8 cellular contexts compared by ENCODE assay signal in the genomic region with DNA sequence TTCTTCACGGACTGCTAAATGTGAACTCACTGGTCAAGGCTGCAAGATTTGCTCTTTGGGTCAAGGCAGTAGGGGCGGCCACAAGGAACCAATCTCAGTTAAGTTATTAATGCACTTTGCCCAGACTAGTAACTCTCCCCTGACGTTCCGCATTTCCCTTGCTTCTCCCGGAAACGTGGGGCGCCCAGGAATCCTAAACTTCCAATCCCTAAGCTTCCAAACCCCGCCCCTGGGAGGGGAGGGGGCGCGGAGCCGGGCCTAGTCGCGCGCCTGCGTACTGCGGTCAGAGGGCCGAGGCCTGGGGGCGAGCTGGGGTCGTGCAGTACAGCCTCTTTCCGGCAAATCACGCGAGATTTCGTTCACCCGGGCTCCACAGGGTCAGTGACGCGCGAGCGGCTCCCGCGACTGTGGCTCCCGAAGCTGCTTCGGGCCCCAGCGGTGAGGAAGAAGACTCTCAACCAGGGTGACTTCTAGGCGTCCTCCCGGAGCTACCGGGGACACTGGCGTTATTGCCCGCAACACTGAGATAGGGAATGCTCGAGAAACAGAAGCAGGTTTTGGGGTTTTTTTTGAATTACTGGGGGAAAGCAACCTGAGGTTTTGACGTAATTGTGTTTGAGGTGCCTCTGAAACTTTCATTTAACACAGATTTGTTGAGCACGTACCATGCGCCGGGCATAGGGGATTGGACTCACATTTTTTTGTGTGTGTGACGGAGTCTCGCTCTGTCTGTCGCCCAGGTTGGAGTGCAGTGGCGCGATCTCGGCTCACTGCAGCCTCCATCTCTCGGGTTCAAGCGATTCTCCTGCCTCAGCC. TPM values are rescaled to one million over a fixed set of nuclear protein-coding genes. Genes with fewer than 3 reads are reported as not detected.
A peak's percentile ranks its signal among the peaks of the same experiment; 100 is the strongest.
DNase-seq lines count a peak whose midpoint lies in the region; ATAC-seq lines count a peak whose summit lies in the region.

A gene (plus strand): TSS at position 265 of the 816 bp plus-strand sequence. CDS start 7,032 bp downstream, outside the sequence.

- H3K79me1 ChIP-seq in mesendoderm (ENCODE audit: low read length) = peaks cover 2% of the 10 kb centered on the region

- H2BK5ac ChIP-seq in mesendoderm (ENCODE audit: low read length) = peak within 1 kb of the TSS; percentile 23

- H3K4me1 ChIP-seq in endocrine pancreas (ENCODE audit: control insufficient read depth, insufficient read depth, low read length) = peaks cover 6% of the 10 kb centered on the region
- H3K4me1 ChIP-seq in mesendoderm (ENCODE audit: control insufficient read depth, low read depth, low read length) = no peaks in the 10 kb centered on the region

- no peak within 1 kb of the TSS for H3K4ac ChIP-seq in mesendoderm (ENCODE audit: low read depth, low read length)

- peak within 1 kb of the TSS; percentile 86 for H3K27ac ChIP-seq in mesendoderm (ENCODE audit: low read depth, low read length)

- no peaks in the 10 kb centered on the region for H3K9me3 ChIP-seq in endocrine pancreas (ENCODE audit: control insufficient read depth, low read length)

- DNase-seq in CMK (ENCODE audit: low read depth) (peak; percentile 69), HUDEP-2 (lab: John Stamatoyannopoulos, UW; ENCODE audit: unreplicated experiment in 76 of 76) (peak in 71 of 76 experiments; percentile 7 to 82 (median 66)), NOMO-1 treated with dmso at 0.1 percent for 144 hours (lab: John Stamatoyannopoulos, UW; ENCODE audit: unreplicated experiment) (peak; percentile 83), mesendoderm (peak; percentile 99)
- DNase-seq in activated CD8-positive, alpha-beta memory T cell treated with anti-CD3 and anti-CD28 coated beads, Interleukin-2, amount 50 U/mL, for 1 hour (ENCODE audit: extremely low read depth) = peak; percentile 91
- DNase-seq in stimulated activated CD8-positive, alpha-beta memory T cell treated with anti-CD3 and anti-CD28 coated beads, Interleukin-12 subunit alpha, Interleukin-12 subunit beta, amount 100 ng/mL, for 4 hours (ENCODE audit: low read depth) = peak; percentile 77

- peak within 1 kb of the TSS; percentile 86 for H4K8ac ChIP-seq in mesendoderm (ENCODE audit: low read depth, low read length)

- H3K23ac ChIP-seq in mesendoderm (ENCODE audit: low read length) = peak within 1 kb of the TSS; percentile 45

- peak within 1 kb of the TSS; percentile 94 for H3K56ac ChIP-seq in mesendoderm (ENCODE audit: low read length)

- no peak within 1 kb of the TSS for H4K5ac ChIP-seq in mesendoderm (ENCODE audit: low read length)

- no peaks in the 10 kb centered on the region for H3K27me3 ChIP-seq in endocrine pancreas (ENCODE audit: control insufficient read depth, insufficient read depth, low read length)
- H3K27me3 ChIP-seq in mesendoderm (ENCODE audit: insufficient read depth, low read length, poor library complexity) = no peaks in the 10 kb centered on the region

- no peak within 1 kb of the TSS for H2BK120ac ChIP-seq in mesendoderm (ENCODE audit: low read depth, low read length)

- no peaks in the 10 kb centered on the region for H3K36me3 ChIP-seq in endocrine pancreas (ENCODE audit: control insufficient read depth, insufficient read depth, low read length)
- no peaks in the 10 kb centered on the region for H3K36me3 ChIP-seq in mesendoderm (ENCODE audit: control insufficient read depth, insufficient read depth, low read length)

- H3K4me3 ChIP-seq in endocrine pancreas (ENCODE audit: control insufficient read depth, insufficient read depth, low read length) (peak within 1 kb of the TSS; percentile 88), mesendoderm (ENCODE audit: low read length) (peak within 1 kb of the TSS; percentile 97)

- peak within 1 kb of the TSS; percentile 91 for H3K9ac ChIP-seq in endocrine pancreas (ENCODE audit: control insufficient read depth, insufficient read depth, low read length)
- H3K9ac ChIP-seq in mesendoderm (ENCODE audit: low read length) = peak within 1 kb of the TSS; percentile 94

- peak within 1 kb of the TSS; percentile 77 for H3K18ac ChIP-seq in mesendoderm (ENCODE audit: low read length)

- whole genome bisulfite sequencing in mesendoderm (ENCODE audit: extremely low coverage, insufficient coverage, low lambda C conversion rate) = no CpG with 5 or more reads among the region's 51 CpGs

- H3K4me2 ChIP-seq in mesendoderm (ENCODE audit: low read length) = peak within 1 kb of the TSS; percentile 64

- no peak within 1 kb of the TSS for H2BK15ac ChIP-seq in mesendoderm (replicated peaks; ENCODE audit: low read depth)

- ATAC-seq in GM21360 (IDR thresholded peaks at IDR 0.05; ENCODE audit: unreplicated experiment) = peak; percentile 89

- peak within 1 kb of the TSS; percentile 11 for H2AK5ac ChIP-seq in mesendoderm (ENCODE audit: low read length)

- peaks cover 4% of the 10 kb centered on the region for H3K79me2 ChIP-seq in mesendoderm (ENCODE audit: control insufficient read depth, insufficient read depth, low read length)

RNA-seq across cellular contexts. Expression of the gene that starts here (rescaled TPM):
- 11.1 TPM for polyA plus RNA-seq in mesendoderm (2013, experiment 1 of 2)
- 12.3 TPM for polyA plus RNA-seq in mesendoderm (2013, experiment 2 of 2)

Comparison
In these comparisons a context has a peak if more than half of its experiments do, and no peak if none do; other contexts are left out.
1. Peak in every context shown above with its lines: DNase-seq, ATAC-seq, H3K4me3 ChIP-seq and H3K27ac ChIP-seq.